In genomic region chr16:19701091-19701490, GRCh38 we compare ENCODE assay signal across 18 cellular contexts. TPM values are rescaled to one million over a fixed set of nuclear protein-coding genes. Genes with fewer than 3 reads are reported as not detected.
DNase-seq lines count a peak whose midpoint lies in the region; ATAC-seq and TF ChIP-seq lines count a peak whose summit lies in the region.
"Had no signal": no experiment of that assay in that cellular context is flagged by ENCODE, and none has a peak within 500 bp of the region (broad histone marks: within the 10 kb centered on the region; RNA-seq: fewer than 3 reads in every experiment).

No MANE protein-coding gene starts in this region.

- H3K4me3 Mint-ChIP-seq in activated CD4-positive, alpha-beta T cell treated with anti-CD3 and anti-CD28 coated beads for 36 hours = no peak overlapping the region
- H3K4me3 Mint-ChIP-seq in WTC11 = no peak overlapping the region
- H3K4me3 Mint-ChIP-seq: dendritic cell treated with granulocyte-macrophage colony-stimulating factor and Interleukin-4, amounts not matched to agents 40 ng/mL and 50 ng/mL, for 4 days; stimulated activated memory B cell treated with anti-CD40 and anti-IgM and Interleukin-4, amounts not matched to agents 10 μg/mL and 1 μg/mL and 100 μg/mL, for 72 hours had no signal

- intact Hi-C loops in activated CD4-positive, alpha-beta T cell treated with anti-CD3 and anti-CD28 coated beads for 36 hours (cut with DNase I, micrococcal nuclease) = no loop called here

- H3K4me1 Mint-ChIP-seq in activated CD4-positive, alpha-beta T cell treated with anti-CD3 and anti-CD28 coated beads for 36 hours = peaks cover 52% of the 10 kb centered on the region
- no peaks in the 10 kb centered on the region for H3K4me1 Mint-ChIP-seq in WTC11

- TF ChIP-seq CTCF in astrocyte of the cerebellum (IDR thresholded peaks at IDR 0.05; ENCODE audit: low read depth, low read length, missing control alignments) = no peak
- TF ChIP-seq CTCF in WTC11 (IDR thresholded peaks at IDR 0.05) = no peak

- POLR2A ChIA-PET in activated CD4-positive, alpha-beta T cell treated with anti-CD3 and anti-CD28 coated beads for 36 hours (lab: Charles Lee) = interaction anchor here (0.6 kb wide), 1 partner anchor 119 kb away, joined by 4 read pairs; no protein-coding TSS in a partner anchor
- POLR2A ChIA-PET in WTC11 (lab: Charles Lee) = no interaction called here

- peaks cover 70% of the 10 kb centered on the region for H3K36me3 Mint-ChIP-seq in activated CD4-positive, alpha-beta T cell treated with anti-CD3 and anti-CD28 coated beads for 36 hours (ENCODE audit: low read depth)
- peaks cover 87% of the 10 kb centered on the region for H3K36me3 Mint-ChIP-seq in WTC11

- peak; percentile 44 for ATAC-seq in activated CD4-positive, alpha-beta T cell treated with anti-CD3 and anti-CD28 coated beads for 36 hours
- no peak for ATAC-seq in WTC11
- ATAC-seq in GM21619 (IDR thresholded peaks at IDR 0.05; ENCODE audit: unreplicated experiment) = no peak
- ATAC-seq: stimulated activated memory B cell treated with anti-CD40 and anti-IgM and Interleukin-4, amounts not matched to agents 10 μg/mL and 1 μg/mL and 100 μg/mL, for 72 hours had no signal

- H3K27ac ChIP-seq in temporal lobe (ENCODE audit: low read depth, low read length) = peak overlapping the region; percentile 87
- H3K27ac ChIP-seq: 22Rv1, HL-60 had no signal

- H3K4me3 ChIP-seq in astrocyte of the cerebellum (ENCODE audit: low read depth, low read length) = no peak overlapping the region

- no peaks in the 10 kb centered on the region for H3K27me3 Mint-ChIP-seq in activated CD4-positive, alpha-beta T cell treated with anti-CD3 and anti-CD28 coated beads for 36 hours
- H3K27me3 Mint-ChIP-seq in WTC11 (ENCODE audit: low read depth) = no peaks in the 10 kb centered on the region
- H3K27me3 Mint-ChIP-seq: dendritic cell treated with granulocyte-macrophage colony-stimulating factor and Interleukin-4, amounts not matched to agents 40 ng/mL and 50 ng/mL, for 4 days; stimulated activated memory B cell treated with anti-CD40 and anti-IgM and Interleukin-4, amounts not matched to agents 10 μg/mL and 1 μg/mL and 100 μg/mL, for 72 hours had no signal

- no peak overlapping the region for H3K27ac Mint-ChIP-seq in activated CD4-positive, alpha-beta T cell treated with anti-CD3 and anti-CD28 coated beads for 36 hours
- H3K27ac Mint-ChIP-seq in WTC11 = no peak overlapping the region
- H3K27ac Mint-ChIP-seq: stimulated activated memory B cell treated with anti-CD40 and anti-IgM and Interleukin-4, amounts not matched to agents 10 μg/mL and 1 μg/mL and 100 μg/mL, for 72 hours had no signal

- CTCF ChIA-PET in activated CD4-positive, alpha-beta T cell treated with anti-CD3 and anti-CD28 coated beads for 36 hours (lab: Charles Lee) = interaction anchor here (0.7 kb wide), 1 partner anchor 118 kb away, joined by 3 read pairs; no protein-coding TSS in a partner anchor
- CTCF ChIA-PET in WTC11 (lab: Charles Lee) = no interaction called here

- in situ Hi-C loops in astrocyte of the cerebellum (cut with HindIII; ENCODE audit: low sequenced_read_pairs) = no loop called here

- no peak for DNase-seq in activated CD4-positive, alpha-beta T cell treated with anti-CD3 and anti-CD28 coated beads for 36 hours
- no peak for DNase-seq in activated CD4-positive, alpha-beta T cell treated with anti-CD3 and anti-CD28 coated beads, Interleukin-2, amount 50 U/mL, for 48 hours
- DNase-seq in astrocyte of the cerebellum (ENCODE audit: low read depth) (peak; percentile 43), iris pigment epithelial cell (ENCODE audit: low read depth) (peak; percentile 70), WTC11 (ENCODE audit: low spot score) (no peak), Ammon's horn (ENCODE audit: low spot score) (no peak)
- DNase-seq: activated naive CD4-positive, alpha-beta T cell treated with Interleukin-2 at 50 U/mL for 16 hours; Caco-2; NCI-H187; NCI-H526 treated with DMSO at 0.1 percent for 48 hours; stimulated activated CD4-positive, alpha-beta T cell treated with anti-CD3 and anti-CD28 coated beads, Interleukin-4, amount 100 ng/mL, for 24 hours; T1000 had no signal

- no peaks in the 10 kb centered on the region for H3K9me3 Mint-ChIP-seq in activated CD4-positive, alpha-beta T cell treated with anti-CD3 and anti-CD28 coated beads for 36 hours (ENCODE audit: low read depth)
- peaks cover 3% of the 10 kb centered on the region; the same call in 1 of the 2 replicates for H3K9me3 Mint-ChIP-seq in WTC11
- H3K9me3 Mint-ChIP-seq: dendritic cell treated with granulocyte-macrophage colony-stimulating factor and Interleukin-4, amounts not matched to agents 40 ng/mL and 50 ng/mL, for 4 days; stimulated activated memory B cell treated with anti-CD40 and anti-IgM and Interleukin-4, amounts not matched to agents 10 μg/mL and 1 μg/mL and 100 μg/mL, for 72 hours had no signal

TF ChIP-seq in WTC11, 78 proteins besides CTCF, POLR2A, EP300 and RAD21:
- TF ChIP-seq ZBTB43 (CRISPR knock-in tag; IDR thresholded peaks at IDR 0.05) = no peak
- TF ChIP-seq ZNF281 (CRISPR knock-in tag; IDR thresholded peaks at IDR 0.05) = no peak
- TF ChIP-seq HMGXB4 (CRISPR knock-in tag; IDR thresholded peaks at IDR 0.05) = no peak
- TF ChIP-seq ZNF396 (CRISPR knock-in tag; IDR thresholded peaks at IDR 0.05; ENCODE audit: borderline replicate concordance) = no peak
- TF ChIP-seq NR1H2 (CRISPR knock-in tag; IDR thresholded peaks at IDR 0.05) = no peak
- TF ChIP-seq FOXP1 (CRISPR knock-in tag; IDR thresholded peaks at IDR 0.05; ENCODE audit: borderline replicate concordance) = no peak
- no peak for TF ChIP-seq ZNF263 (CRISPR knock-in tag; IDR thresholded peaks at IDR 0.05; ENCODE audit: low read depth)

RNA-seq across cellular contexts. Expression of gene KNOP1, which starts 16.9 kb away (rescaled TPM):
- 10 to 100 TPM; 28.9 to 29.5 TPM for total RNA-seq in activated CD4-positive, alpha-beta T cell treated with anti-CD3 and anti-CD28 coated beads for 36 hours
- total RNA-seq in temporal lobe (18.9 TPM), WTC11 (2021) (87.4 to 102 TPM (median 93.4 TPM) in 3 replicates)

RNA-seq across cellular contexts. Expression of gene IQCK, which starts 17.0 kb away (rescaled TPM):
- 1 to 10 TPM; 2.7 to 3.5 TPM for total RNA-seq in activated CD4-positive, alpha-beta T cell treated with anti-CD3 and anti-CD28 coated beads for 36 hours
- total RNA-seq in temporal lobe (6.4 TPM), WTC11 (2021) (5.2 to 6.0 TPM (median 5.8 TPM) in 3 replicates)

Comparison
In these comparisons a context has a peak if more than half of its experiments do, and no peak if none do; other contexts are left out.
1. DNase-seq: peak in astrocyte of the cerebellum (single experiment) and iris pigment epithelial cell (single experiment); none in activated CD4-positive, alpha-beta T cell treated with anti-CD3 and anti-CD28 coated beads for 36 hours (single experiment), activated CD4-positive, alpha-beta T cell treated with anti-CD3 and anti-CD28 coated beads, Interleukin-2, amount 50 U/mL, for 48 hours (0 of 2), WTC11 (single experiment) and Ammon's horn (single experiment).